In genomic region chr9:81113408-81114124, GRCh38 we compare ENCODE assay signal across 9 cellular contexts.
DNase-seq lines count a peak whose midpoint lies in the region; ATAC-seq lines count a peak whose summit lies in the region.
"Had no signal": no experiment of that assay in that cellular context is flagged by ENCODE, and none has a peak within 500 bp of the region (broad histone marks: within the 10 kb centered on the region; RNA-seq: fewer than 3 reads in every experiment).

No MANE protein-coding gene starts in this region.

- no peaks in the 10 kb centered on the region for H3K36me3 Mint-ChIP-seq in activated CD8-positive, alpha-beta T cell treated with anti-CD3 and anti-CD28 coated beads, Interleukin-2, amount 10 ng/mL, durations not matched to agents 7 days and 5 days (ENCODE audit: low read depth)
- H3K36me3 Mint-ChIP-seq: CD4-positive, CD25-positive, alpha-beta regulatory T cell had no signal

- peak; percentile 60 for ATAC-seq in GM21526 (IDR thresholded peaks at IDR 0.05; ENCODE audit: low FRiP score, unreplicated experiment)
- ATAC-seq in activated CD8-positive, alpha-beta T cell treated with anti-CD3 and anti-CD28 coated beads, Interleukin-2, amount 10 ng/mL, durations not matched to agents 7 days and 5 days: peak; percentile 33
- ATAC-seq in GM19397 (IDR thresholded peaks at IDR 0.05; ENCODE audit: unreplicated experiment): no peak

- no peaks in the 10 kb centered on the region for H3K9me3 Mint-ChIP-seq in activated CD8-positive, alpha-beta T cell treated with anti-CD3 and anti-CD28 coated beads, Interleukin-2, amount 10 ng/mL, durations not matched to agents 7 days and 5 days (ENCODE audit: insufficient read depth)

- peak overlapping the region; percentile 53 for H3K27ac Mint-ChIP-seq in activated CD8-positive, alpha-beta T cell treated with anti-CD3 and anti-CD28 coated beads, Interleukin-2, amount 10 ng/mL, durations not matched to agents 7 days and 5 days
- H3K27ac Mint-ChIP-seq: CD4-positive, CD25-positive, alpha-beta regulatory T cell had no signal

- peak overlapping the region; percentile 44 for H3K4me3 Mint-ChIP-seq in activated CD8-positive, alpha-beta T cell treated with anti-CD3 and anti-CD28 coated beads, Interleukin-2, amount 10 ng/mL, durations not matched to agents 7 days and 5 days
- H3K4me3 Mint-ChIP-seq: CD4-positive, CD25-positive, alpha-beta regulatory T cell had no signal

- no peaks in the 10 kb centered on the region for H3K27me3 Mint-ChIP-seq in activated CD8-positive, alpha-beta T cell treated with anti-CD3 and anti-CD28 coated beads, Interleukin-2, amount 10 ng/mL, durations not matched to agents 7 days and 5 days (ENCODE audit: low read depth)
- H3K27me3 Mint-ChIP-seq: CD4-positive, CD25-positive, alpha-beta regulatory T cell had no signal

- POLR2A ChIA-PET in activated CD8-positive, alpha-beta T cell treated with anti-CD3 and anti-CD28 coated beads, Interleukin-2, amount 10 ng/mL, durations not matched to agents 7 days and 5 days (lab: Charles Lee): no interaction called here

- H3K4me1 Mint-ChIP-seq in activated CD8-positive, alpha-beta T cell treated with anti-CD3 and anti-CD28 coated beads, Interleukin-2, amount 10 ng/mL, durations not matched to agents 7 days and 5 days (ENCODE audit: low read depth): peaks cover 15% of the 10 kb centered on the region
- H3K4me1 Mint-ChIP-seq: CD4-positive, CD25-positive, alpha-beta regulatory T cell had no signal

- CTCF ChIA-PET in activated CD8-positive, alpha-beta T cell treated with anti-CD3 and anti-CD28 coated beads, Interleukin-2, amount 10 ng/mL, durations not matched to agents 7 days and 5 days (lab: Charles Lee): no interaction called here

- DNase-seq in AML-193 (lab: John Stamatoyannopoulos, UW) (peak; percentile 73 to 84), NCI-H1417 (lab: John Stamatoyannopoulos, UW) (peak; percentile 76 to 95 (median 79)), cerebellar cortex (ENCODE audit: low spot score) (no peak), HuH-7 (ENCODE audit: low spot score) (no peak)
- DNase-seq in activated CD8-positive, alpha-beta T cell treated with anti-CD3 and anti-CD28 coated beads, Interleukin-2, amount 10 ng/mL, durations not matched to agents 7 days and 5 days: no peak
- no peak for DNase-seq in activated CD4-positive, CD25-positive, alpha-beta regulatory T cell (lab: John Stamatoyannopoulos, UW)
- DNase-seq: CD4-positive, CD25-positive, alpha-beta regulatory T cell had no signal

Comparison
In these comparisons a context has a peak if more than half of its experiments do, and no peak if none do; other contexts are left out.
1. DNase-seq: peak in AML-193 (2 of 2) and NCI-H1417 (3 of 3); none in activated CD8-positive, alpha-beta T cell treated with anti-CD3 and anti-CD28 coated beads, Interleukin-2, amount 10 ng/mL, durations not matched to agents 7 days and 5 days (single experiment), cerebellar cortex (single experiment), HuH-7 (single experiment) and activated CD4-positive, CD25-positive, alpha-beta regulatory T cell (0 of 4).